ENCODE assay signal across 19 cellular contexts in the genomic region with DNA sequence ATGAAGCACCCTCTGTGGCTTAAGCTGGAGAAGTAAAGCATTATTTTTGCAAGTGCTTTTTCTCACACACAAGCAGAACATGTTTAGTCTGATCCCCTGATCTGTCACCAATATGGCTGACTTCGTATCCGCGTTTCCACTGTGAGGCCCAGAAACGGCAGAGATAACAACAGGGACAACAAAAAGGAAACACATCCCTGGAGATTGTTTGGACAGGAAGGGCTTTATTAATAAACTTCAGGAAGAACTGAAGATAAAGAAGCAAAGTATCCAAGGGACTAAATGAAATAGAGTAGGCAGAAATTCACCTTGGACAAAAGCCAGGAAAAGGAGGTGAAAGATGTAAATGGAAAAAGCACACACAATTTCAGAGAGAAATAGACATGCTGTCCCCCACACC.
"Had no signal": no experiment of that assay in that cellular context is flagged by ENCODE, and none has a peak within 500 bp of the region (broad histone marks: within the 10 kb centered on the region; RNA-seq: fewer than 3 reads in every experiment).

No MANE protein-coding gene starts in this region.

- H3K27me3 ChIP-seq: colonic mucosa, esophagus muscularis mucosa, testis had no signal

- H3K27ac ChIP-seq: colonic mucosa, esophagus muscularis mucosa, skin epidermis had no signal

- H3K4me1 ChIP-seq: colonic mucosa, esophagus muscularis mucosa, testis had no signal

- DNase-seq: activated CD4-positive, alpha-beta T cell treated with anti-CD3 and anti-CD28 coated beads, Interleukin-2, amount 10 ng/mL, durations not matched to agents 7 days and 5 days; activated CD8-positive, alpha-beta T cell treated with anti-CD3 and anti-CD28 coated beads, Interleukin-2, amount 10 ng/mL, durations not matched to agents 7 days and 5 days; activated naive CD4-positive, alpha-beta T cell treated with Interleukin-2 at 50 U/mL for 16 hours; activated naive CD8-positive, alpha-beta T cell treated with anti-CD3 and anti-CD28 coated beads, Interleukin-2, amount 10 ng/mL, durations not matched to agents 7 days and 5 days; activated T-cell treated with anti-CD3 and anti-CD28 coated beads, Interleukin-2, amount 50 U/mL, for 24 hours; amygdala; caudate nucleus; colonic mucosa; kidney; midbrain; nephron progenitor cell; nucleus accumbens; stimulated activated CD4-positive, alpha-beta T cell treated with anti-CD3 and anti-CD28 coated beads, Interleukin-4, amount 100 ng/mL, for 24 hours; testis had no signal

- H3K4me3 ChIP-seq: colonic mucosa, esophagus muscularis mucosa, lung, skin epidermis, testis had no signal

- ATAC-seq: activated CD4-positive, CD25-positive, alpha-beta regulatory T cell treated with anti-CD3 and anti-CD28 coated beads, Interleukin-2, amount 50 U/mL, for 24 hours; activated CD8-positive, alpha-beta T cell treated with anti-CD3 and anti-CD28 coated beads, Interleukin-2, amount 10 ng/mL, durations not matched to agents 7 days and 5 days; stimulated activated effector memory CD8-positive, alpha-beta T cell treated with anti-CD3 and anti-CD28 coated beads, Interleukin-12 subunit alpha, Interleukin-12 subunit beta, amount 100 ng/mL, for 72 hours had no signal

- H3K9me3 ChIP-seq: colonic mucosa, testis had no signal
